In the genomic region with DNA sequence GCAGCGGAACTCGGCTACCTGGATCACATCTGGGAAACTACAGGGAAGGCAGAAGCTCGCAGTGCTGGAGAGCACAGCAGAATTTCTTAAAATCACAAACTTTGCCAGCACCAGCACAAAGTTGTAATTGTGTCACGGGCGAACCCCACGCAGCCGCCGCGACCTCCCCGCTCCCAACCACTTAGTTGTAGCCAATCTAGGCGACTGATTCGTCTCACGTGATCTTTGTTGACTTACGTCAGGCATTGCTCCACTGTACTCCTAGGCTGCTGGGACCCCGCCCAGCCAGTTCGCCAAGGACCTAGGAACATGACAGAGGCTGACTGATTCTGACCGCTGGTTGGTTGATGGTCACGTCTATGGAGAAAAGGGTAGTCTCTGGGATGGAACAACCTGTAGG, we compare ENCODE assay signal across 7 cellular contexts. TPM values are rescaled to one million over a fixed set of nuclear protein-coding genes. Genes with fewer than 3 reads are reported as not detected.
A peak's percentile ranks its signal among the peaks of the same experiment; 100 is the strongest.
DNase-seq lines count a peak whose midpoint lies in the region; ATAC-seq, FAIRE-seq and TF ChIP-seq lines count a peak whose summit lies in the region.

Gene UTY (minus strand): TSS at position 206 of the 400 bp plus-strand sequence. CDS start 368 bp downstream, outside the sequence.

- peak within 1 kb of the TSS; percentile 84 for H3K4me3 Mint-ChIP-seq in activated naive CD4-positive, alpha-beta T cell treated with anti-CD3 and anti-CD28 coated beads, Interleukin-2, amount 10 ng/mL, durations not matched to agents 7 days and 5 days
- peak within 1 kb of the TSS; percentile 80 for H3K4me3 Mint-ChIP-seq in stimulated activated memory B cell treated with anti-CD40 and anti-IgM and Interleukin-4, amounts not matched to agents 10 μg/mL and 1 μg/mL and 100 μg/mL, for 72 hours
- no peak within 1 kb of the TSS for H3K4me3 Mint-ChIP-seq in chondrocyte (ENCODE audit: unreplicated experiment)

- no peaks in the 10 kb centered on the region for H3K9me3 Mint-ChIP-seq in activated naive CD4-positive, alpha-beta T cell treated with anti-CD3 and anti-CD28 coated beads, Interleukin-2, amount 10 ng/mL, durations not matched to agents 7 days and 5 days
- H3K9me3 Mint-ChIP-seq in stimulated activated memory B cell treated with anti-CD40 and anti-IgM and Interleukin-4, amounts not matched to agents 10 μg/mL and 1 μg/mL and 100 μg/mL, for 72 hours: no peaks in the 10 kb centered on the region
- H3K9me3 Mint-ChIP-seq in chondrocyte (ENCODE audit: low read depth): no peaks in the 10 kb centered on the region

- peak; percentile 94 for ATAC-seq in GM21619 (IDR thresholded peaks at IDR 0.05; ENCODE audit: unreplicated experiment)
- peak; percentile 98 for ATAC-seq in stimulated activated memory B cell treated with anti-CD40 and anti-IgM and Interleukin-4, amounts not matched to agents 10 μg/mL and 1 μg/mL and 100 μg/mL, for 72 hours

- FAIRE-seq in islet of Langerhans (lab: Jason Lieb, UNC): peak; percentile 98

- no peak for TF ChIP-seq CTCF in chondrocyte (IDR thresholded peaks at IDR 0.05)

- H3K4me1 Mint-ChIP-seq in activated naive CD4-positive, alpha-beta T cell treated with anti-CD3 and anti-CD28 coated beads, Interleukin-2, amount 10 ng/mL, durations not matched to agents 7 days and 5 days: peaks cover 24% of the 10 kb centered on the region
- peaks cover 10% of the 10 kb centered on the region for H3K4me1 Mint-ChIP-seq in stimulated activated memory B cell treated with anti-CD40 and anti-IgM and Interleukin-4, amounts not matched to agents 10 μg/mL and 1 μg/mL and 100 μg/mL, for 72 hours
- H3K4me1 Mint-ChIP-seq in chondrocyte (ENCODE audit: low read depth): no peaks in the 10 kb centered on the region

- peak within 1 kb of the TSS; percentile 97 for H3K27ac Mint-ChIP-seq in activated naive CD4-positive, alpha-beta T cell treated with anti-CD3 and anti-CD28 coated beads, Interleukin-2, amount 10 ng/mL, durations not matched to agents 7 days and 5 days
- H3K27ac Mint-ChIP-seq in stimulated activated memory B cell treated with anti-CD40 and anti-IgM and Interleukin-4, amounts not matched to agents 10 μg/mL and 1 μg/mL and 100 μg/mL, for 72 hours: peak within 1 kb of the TSS; percentile 80
- H3K27ac Mint-ChIP-seq in chondrocyte (ENCODE audit: unreplicated experiment): no peak within 1 kb of the TSS

- no peaks in the 10 kb centered on the region for H3K27me3 Mint-ChIP-seq in activated naive CD4-positive, alpha-beta T cell treated with anti-CD3 and anti-CD28 coated beads, Interleukin-2, amount 10 ng/mL, durations not matched to agents 7 days and 5 days
- H3K27me3 Mint-ChIP-seq in stimulated activated memory B cell treated with anti-CD40 and anti-IgM and Interleukin-4, amounts not matched to agents 10 μg/mL and 1 μg/mL and 100 μg/mL, for 72 hours: no peaks in the 10 kb centered on the region
- no peaks in the 10 kb centered on the region for H3K27me3 Mint-ChIP-seq in chondrocyte (ENCODE audit: low read depth)

- DNase-seq in NCI-H2107 treated with DMSO at 0.1 percent for 48 hours (lab: John Stamatoyannopoulos, UW; ENCODE audit: unreplicated experiment): peak; percentile 74
- DNase-seq in activated naive CD4-positive, alpha-beta T cell treated with anti-CD3 and anti-CD28 coated beads, Interleukin-2, amount 10 ng/mL, durations not matched to agents 7 days and 5 days: peak; percentile 84
- no peak for DNase-seq in NCI-H1694 (lab: John Stamatoyannopoulos, UW)
- no peak for DNase-seq in chondrocyte (ENCODE audit: low spot score)

- peaks cover 15% of the 10 kb centered on the region for H3K36me3 Mint-ChIP-seq in activated naive CD4-positive, alpha-beta T cell treated with anti-CD3 and anti-CD28 coated beads, Interleukin-2, amount 10 ng/mL, durations not matched to agents 7 days and 5 days
- peaks cover 9% of the 10 kb centered on the region for H3K36me3 Mint-ChIP-seq in stimulated activated memory B cell treated with anti-CD40 and anti-IgM and Interleukin-4, amounts not matched to agents 10 μg/mL and 1 μg/mL and 100 μg/mL, for 72 hours
- H3K36me3 Mint-ChIP-seq in chondrocyte (ENCODE audit: low read depth): no peaks in the 10 kb centered on the region

- CTCF ChIA-PET in activated naive CD4-positive, alpha-beta T cell treated with anti-CD3 and anti-CD28 coated beads, Interleukin-2, amount 10 ng/mL, durations not matched to agents 7 days and 5 days (lab: Charles Lee): interaction anchor here (0.6 kb wide), 1 partner anchor 15 kb away, joined by 3 read pairs; no protein-coding TSS in a partner anchor

RNA-seq across cellular contexts. Expression of gene UTY, which starts in this region (rescaled TPM):
- total RNA-seq in chondrocyte: not detected in 3 replicates

Comparison
In these comparisons a context has a peak if more than half of its experiments do, and no peak if none do; other contexts are left out.
1. DNase-seq: peak in NCI-H2107 treated with DMSO at 0.1 percent for 48 hours (single experiment) and activated naive CD4-positive, alpha-beta T cell treated with anti-CD3 and anti-CD28 coated beads, Interleukin-2, amount 10 ng/mL, durations not matched to agents 7 days and 5 days (single experiment); none in NCI-H1694 (single experiment) and chondrocyte (single experiment).